In the genomic region with DNA sequence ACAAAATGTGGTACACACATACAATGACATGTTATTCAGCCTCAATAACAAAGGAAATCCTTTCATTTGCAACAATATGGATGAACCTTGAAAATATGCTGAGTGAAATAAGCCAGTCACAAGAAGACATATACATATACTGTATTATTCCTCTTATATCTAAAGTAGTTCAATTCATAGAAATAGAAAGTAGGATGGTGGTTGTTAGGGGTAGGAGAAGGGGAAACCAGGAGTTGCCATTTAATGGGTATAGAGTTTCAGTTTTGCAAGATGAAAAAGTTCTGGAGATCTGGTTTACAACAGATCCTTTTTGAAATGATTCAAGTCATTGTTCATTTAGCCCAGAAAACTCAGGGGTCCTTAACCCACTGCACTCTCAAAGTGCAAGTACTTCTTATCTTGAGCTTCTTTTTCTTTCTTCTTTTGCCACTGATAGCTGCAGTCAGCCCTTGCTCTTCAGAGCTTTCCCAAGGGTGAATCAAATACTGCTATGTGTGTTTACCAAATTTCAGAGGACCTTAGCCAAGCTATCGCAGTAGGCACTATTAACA, we compare ENCODE assay signal across 21 cellular contexts.
"Had no signal": no experiment of that assay in that cellular context is flagged by ENCODE, and none has a peak within 500 bp of the region (broad histone marks: within the 10 kb centered on the region; RNA-seq: fewer than 3 reads in every experiment).

No MANE protein-coding gene starts in this region.

- H3K27me3 ChIP-seq: hepatocyte, pancreas had no signal

- H3K27ac Mint-ChIP-seq: endodermal cell; memory B cell; mesothelial cell of epicardium; nephron; progenitor cell of endocrine pancreas; stimulated activated memory B cell treated with anti-CD40 and anti-IgM and Interleukin-4, amounts not matched to agents 10 μg/mL and 1 μg/mL and 100 μg/mL, for 72 hours had no signal

- DNase-seq: effector CD4-positive, alpha-beta T cell; endodermal cell; erythroblast; head of caudate nucleus; kidney; left cardiac atrium; left ventricle myocardium inferior; lower lobe of right lung; occipital lobe; pancreas; right cardiac atrium; stimulated activated CD4-positive, alpha-beta T cell treated with anti-CD3 and anti-CD28 coated beads, Interleukin-4, amount 100 ng/mL, for 1 hour; stimulated activated CD8-positive, alpha-beta memory T cell treated with anti-CD3 and anti-CD28 coated beads, Interleukin-4, amount 100 ng/mL, for 48 hours; trophoblast cell had no signal

- H3K4me1 ChIP-seq: left ventricle myocardium inferior, lower lobe of right lung, pancreas had no signal

- H3K27ac ChIP-seq: coronary artery, hepatocyte, left ventricle myocardium inferior, lower lobe of right lung, pancreas had no signal

- H3K27me3 Mint-ChIP-seq: progenitor cell of endocrine pancreas; stimulated activated memory B cell treated with anti-CD40 and anti-IgM and Interleukin-4, amounts not matched to agents 10 μg/mL and 1 μg/mL and 100 μg/mL, for 72 hours had no signal

- H3K4me1 Mint-ChIP-seq: endodermal cell; mesothelial cell of epicardium; nephron; stimulated activated memory B cell treated with anti-CD40 and anti-IgM and Interleukin-4, amounts not matched to agents 10 μg/mL and 1 μg/mL and 100 μg/mL, for 72 hours had no signal

- ATAC-seq: left cardiac atrium; lower lobe of right lung; pancreas; right cardiac atrium; stimulated activated memory B cell treated with anti-CD40 and anti-IgM and Interleukin-4, amounts not matched to agents 10 μg/mL and 1 μg/mL and 100 μg/mL, for 72 hours had no signal

- H3K9me3 Mint-ChIP-seq: endodermal cell; nephron; stimulated activated memory B cell treated with anti-CD40 and anti-IgM and Interleukin-4, amounts not matched to agents 10 μg/mL and 1 μg/mL and 100 μg/mL, for 72 hours had no signal

- H3K4me3 Mint-ChIP-seq: endodermal cell; memory B cell; mesothelial cell of epicardium; nephron; stimulated activated memory B cell treated with anti-CD40 and anti-IgM and Interleukin-4, amounts not matched to agents 10 μg/mL and 1 μg/mL and 100 μg/mL, for 72 hours had no signal

- H3K36me3 Mint-ChIP-seq: memory B cell; mesothelial cell of epicardium; stimulated activated memory B cell treated with anti-CD40 and anti-IgM and Interleukin-4, amounts not matched to agents 10 μg/mL and 1 μg/mL and 100 μg/mL, for 72 hours had no signal
